1 cellular context compared by ENCODE assay signal in the genomic region with DNA sequence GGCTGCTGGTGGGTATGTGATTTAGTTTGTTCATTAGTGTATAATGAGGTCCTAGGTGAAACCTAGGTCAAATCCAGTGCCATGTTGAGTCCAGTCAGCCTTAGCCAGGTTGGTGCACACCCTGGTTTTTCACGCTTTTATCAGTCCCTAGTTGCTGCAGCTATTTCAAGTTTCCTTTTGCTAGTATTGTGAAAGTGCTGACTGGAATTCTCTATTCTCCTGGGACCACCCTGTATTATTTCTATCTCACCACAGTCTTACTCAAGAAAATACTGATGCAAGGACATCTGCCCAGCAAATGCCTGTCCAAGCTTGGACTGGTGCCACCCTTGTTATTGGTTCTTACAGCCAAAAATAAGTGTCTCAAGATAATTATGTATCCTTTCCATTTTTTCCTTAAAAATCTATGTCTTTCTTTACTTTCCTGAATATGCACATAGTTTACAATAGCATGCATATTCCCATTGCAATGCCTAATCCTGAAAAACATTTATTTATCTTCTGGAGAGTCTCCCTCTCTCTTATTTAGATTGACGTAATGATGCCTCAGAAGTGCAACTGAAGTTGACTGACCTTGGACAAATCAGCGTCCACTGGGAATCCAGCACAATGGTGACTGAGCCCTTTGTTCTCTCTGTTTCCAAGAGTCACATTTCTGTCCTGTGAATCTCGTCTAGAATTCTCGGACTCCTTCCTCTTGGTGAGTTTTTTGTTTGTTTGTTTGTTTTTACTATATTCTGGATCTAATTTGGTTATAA.
TF ChIP-seq lines count a peak whose summit lies in the region.

No MANE protein-coding gene starts in this region.

TF ChIP-seq in A549, 52 proteins besides CTCF, POLR2A, EP300 and RAD21 (continued from another document):
- TF ChIP-seq MAFK (IDR thresholded peaks at IDR 0.05; ENCODE audit: partially characterized antibody) (peak; percentile 66), ZSCAN20 (CRISPR knock-in tag; IDR thresholded peaks at IDR 0.05) (no peak), ZFP36 (IDR thresholded peaks at IDR 0.05; ENCODE audit: borderline replicate concordance, partially characterized antibody) (no peak), CBX8 (IDR thresholded peaks at IDR 0.05) (no peak), CEBPB (IDR thresholded peaks at IDR 0.05) (peak; percentile 43 to 56; a peak in 3 of 4 replicates), BHLHE40 (IDR thresholded peaks at IDR 0.05; ENCODE audit: low read depth, low read length) (no peak)
